2 cellular contexts compared by ENCODE assay signal in the genomic region with DNA sequence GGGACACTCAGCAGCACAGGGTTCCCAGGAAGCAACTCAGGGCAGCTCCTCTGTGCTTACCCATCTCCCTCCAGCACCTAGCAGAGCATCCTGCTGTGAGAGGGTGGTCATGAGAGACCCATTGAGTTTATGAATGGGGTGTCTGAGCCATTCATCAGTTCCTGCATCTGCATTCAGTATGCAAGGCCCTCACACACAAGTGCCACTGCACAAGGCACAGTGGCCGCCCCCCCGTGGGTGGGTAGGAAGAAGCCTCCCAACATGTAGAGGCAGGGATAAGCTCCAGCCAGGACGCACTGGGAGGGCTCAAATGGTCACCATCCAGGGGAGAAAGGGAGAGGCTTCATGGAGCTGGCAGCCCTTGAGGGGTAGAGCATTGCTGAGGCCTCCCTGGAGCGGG.
TF ChIP-seq lines count a peak whose summit lies in the region.

No MANE protein-coding gene starts in this region.

TF ChIP-seq in HepG2, 621 proteins besides CTCF, POLR2A, EP300 and RAD21:
- TF ChIP-seq TOE1 (CRISPR knock-in tag; IDR thresholded peaks at IDR 0.05) (no peak), RBM22 (optimal IDR thresholded peaks at IDR 0.05; ENCODE audit: low read length) (peak; percentile 87), SMAD9 (CRISPR knock-in tag; IDR thresholded peaks at IDR 0.05) (no peak), ZBTB8A (CRISPR knock-in tag; IDR thresholded peaks at IDR 0.05; ENCODE audit: borderline replicate concordance, low read depth) (no peak), ZNF530 (CRISPR knock-in tag; IDR thresholded peaks at IDR 0.05; ENCODE audit: low read depth) (no peak), KLF9 (CRISPR knock-in tag; IDR thresholded peaks at IDR 0.05; ENCODE audit: low read depth) (no peak), TAF15 (IDR thresholded peaks at IDR 0.05; ENCODE audit: low read depth, low read length, poor library complexity, severe bottlenecking) (no peak), ZNF557 (CRISPR knock-in tag; IDR thresholded peaks at IDR 0.05) (no peak), RFX5 (IDR thresholded peaks at IDR 0.05; ENCODE audit: low read depth, low read length) (no peak), ZNF629 (CRISPR knock-in tag; conservative IDR thresholded peaks at IDR 0.05) (0 out of 2 replicates have a peak, but pooled peaks have one; percentile 1)

TF ChIP-seq in H1, 55 proteins besides CTCF, POLR2A, EP300 and RAD21:
- no peak for TF ChIP-seq TEAD4 (IDR thresholded peaks at IDR 0.05; ENCODE audit: low read depth, low read length)
